Comparison of ENCODE assay signal across 10 cellular contexts in genomic region chr17:47862621-47863440, GRCh38. TPM values are rescaled to one million over a fixed set of nuclear protein-coding genes. Genes with fewer than 3 reads are reported as not detected.
A peak's percentile ranks its signal among the peaks of the same experiment; 100 is the strongest.
DNase-seq lines count a peak whose midpoint lies in the region; ATAC-seq and TF ChIP-seq lines count a peak whose summit lies in the region.
"Had no signal": no experiment of that assay in that cellular context is flagged by ENCODE, and none has a peak within 500 bp of the region (broad histone marks: within the 10 kb centered on the region; RNA-seq: fewer than 3 reads in every experiment).

No MANE protein-coding gene starts in this region.

- no peaks in the 10 kb centered on the region for H3K9me3 Mint-ChIP-seq in activated T-helper 1 cell treated with anti-CD3 and anti-CD28 coated beads, Interleukin-12 subunit alpha, Interleukin-12 subunit beta, Interleukin-2, Interleukin-4 antibody, amounts not matched to agents 30 ng/mL and 10 ng/mL and 1 ng/mL, durations not matched to agents 14 hours and 24 hours and 36 hours

- intact Hi-C loops in Panc1 (cut with micrococcal nuclease; ENCODE audit: unreplicated experiment) = no loop called here
- intact Hi-C loops in activated T-helper 1 cell treated with anti-CD3 and anti-CD28 coated beads, Interleukin-12 subunit alpha, Interleukin-12 subunit beta, Interleukin-2, Interleukin-4 antibody, amounts not matched to agents 30 ng/mL and 10 ng/mL and 1 ng/mL, durations not matched to agents 14 hours and 24 hours and 36 hours (cut with micrococcal nuclease) = no loop called here

- in situ Hi-C loops in Panc1 (cut with HindIII; ENCODE audit: low pct_unique_long_range_greater_than_20kb, low sequenced_read_pairs) = no loop called here

- TF ChIP-seq CTCF in Panc1 (IDR thresholded peaks at IDR 0.05) = no peak

- no peaks in the 10 kb centered on the region for H3K27me3 ChIP-seq in Panc1 (ENCODE audit: control insufficient read depth, insufficient read depth, low read length)

- H3K27ac Mint-ChIP-seq in activated T-helper 1 cell treated with anti-CD3 and anti-CD28 coated beads, Interleukin-12 subunit alpha, Interleukin-12 subunit beta, Interleukin-2, Interleukin-4 antibody, amounts not matched to agents 30 ng/mL and 10 ng/mL and 1 ng/mL, durations not matched to agents 14 hours and 24 hours and 36 hours = no peak overlapping the region

- ATAC-seq in Panc1 (peak; percentile 74), HG03135 (IDR thresholded peaks at IDR 0.05; ENCODE audit: unreplicated experiment) (no peak)

- no peaks in the 10 kb centered on the region for H3K9me3 ChIP-seq in Panc1 (ENCODE audit: control insufficient read depth, insufficient read depth, low read depth, low read length)
- H3K9me3 ChIP-seq: lower lobe of right lung had no signal

- H3K4me1 Mint-ChIP-seq in activated T-helper 1 cell treated with anti-CD3 and anti-CD28 coated beads, Interleukin-12 subunit alpha, Interleukin-12 subunit beta, Interleukin-2, Interleukin-4 antibody, amounts not matched to agents 30 ng/mL and 10 ng/mL and 1 ng/mL, durations not matched to agents 14 hours and 24 hours and 36 hours (ENCODE audit: low read depth) = peaks cover 18% of the 10 kb centered on the region

- BruUV-seq in Panc1 (replicated peaks; lab: Mats Ljungman, UMichigan) = no TSS peak

- H3K36me3 Mint-ChIP-seq in activated T-helper 1 cell treated with anti-CD3 and anti-CD28 coated beads, Interleukin-12 subunit alpha, Interleukin-12 subunit beta, Interleukin-2, Interleukin-4 antibody, amounts not matched to agents 30 ng/mL and 10 ng/mL and 1 ng/mL, durations not matched to agents 14 hours and 24 hours and 36 hours (ENCODE audit: low read depth) = no peaks in the 10 kb centered on the region

- H3K4me3 ChIP-seq in Panc1 (ENCODE audit: low read depth in 2 of 2, low read length in 2 of 2) = no peak overlapping the region
- H3K4me3 ChIP-seq: lower lobe of right lung had no signal

- no peaks in the 10 kb centered on the region for H3K36me3 ChIP-seq in Panc1 (ENCODE audit: control insufficient read depth, insufficient read depth, low read length)
- H3K36me3 ChIP-seq: lower lobe of right lung had no signal

- DNase-seq in ELR (ENCODE audit: low read depth) (peak; percentile 93), Panc1 (ENCODE audit: low read depth, low spot score) (peak; percentile 41), kidney glomerular epithelial cell (lab: John Stamatoyannopoulos, UW) (peak; percentile 88), cerebellum (ENCODE audit: low spot score) (no peak)
- DNase-seq in activated T-helper 1 cell treated with anti-CD3 and anti-CD28 coated beads, Interleukin-12 subunit alpha, Interleukin-12 subunit beta, Interleukin-2, Interleukin-4 antibody, amounts not matched to agents 30 ng/mL and 10 ng/mL and 1 ng/mL, durations not matched to agents 14 hours and 24 hours and 36 hours (ENCODE audit: low spot score) = no peak
- DNase-seq: lower lobe of right lung; NCI-H187 treated with DMSO at 0.1 percent for 48 hours; stimulated activated CD4-positive, alpha-beta T cell treated with anti-CD3 and anti-CD28 coated beads, Interleukin-2, amount 100 ng/mL, for 48 hours; T-helper 9 cell had no signal

- H3K27ac ChIP-seq in Panc1 (ENCODE audit: low read length) = no peak overlapping the region
- H3K27ac ChIP-seq: lower lobe of right lung had no signal

- peaks cover 10% of the 10 kb centered on the region for H3K4me1 ChIP-seq in Panc1 (ENCODE audit: control insufficient read depth, insufficient read depth, low read length)

- POLR2A ChIA-PET in Panc1 (lab: Charles Lee) = no interaction called here

- CTCF ChIA-PET in Panc1 (lab: Charles Lee) = interaction anchor here (0.6 to 0.9 kb wide), 4 partner anchors 25 to 1650 kb away, joined by 3 to 6 read pairs (median 4); no protein-coding TSS in a partner anchor

- peaks cover 18% of the 10 kb centered on the region for H3K27me3 Mint-ChIP-seq in activated T-helper 1 cell treated with anti-CD3 and anti-CD28 coated beads, Interleukin-12 subunit alpha, Interleukin-12 subunit beta, Interleukin-2, Interleukin-4 antibody, amounts not matched to agents 30 ng/mL and 10 ng/mL and 1 ng/mL, durations not matched to agents 14 hours and 24 hours and 36 hours (ENCODE audit: insufficient read depth)

- no peak overlapping the region for H3K4me3 Mint-ChIP-seq in activated T-helper 1 cell treated with anti-CD3 and anti-CD28 coated beads, Interleukin-12 subunit alpha, Interleukin-12 subunit beta, Interleukin-2, Interleukin-4 antibody, amounts not matched to agents 30 ng/mL and 10 ng/mL and 1 ng/mL, durations not matched to agents 14 hours and 24 hours and 36 hours

RNA-seq across cellular contexts. Expression of gene SP6, which starts 11.9 kb away (rescaled TPM):
- total RNA-seq in Panc1 (2021; ENCODE audit: unreplicated experiment) = 4.0 TPM
- polyA plus RNA-seq in Panc1 (2012; ENCODE audit: insufficient read length) = 2.9 TPM
- total RNA-seq in cerebellum = 0.45 TPM
- total RNA-seq in activated T-helper 1 cell treated with anti-CD3 and anti-CD28 coated beads, Interleukin-12 subunit alpha, Interleukin-12 subunit beta, Interleukin-2, Interleukin-4 antibody, amounts not matched to agents 30 ng/mL and 10 ng/mL and 1 ng/mL, durations not matched to agents 14 hours and 24 hours and 36 hours = 0.05 and 0.12 TPM in 2 replicates

RNA-seq across cellular contexts. Expression of gene SCRN2, which starts 21.8 kb away (rescaled TPM):
- 34.9 TPM for total RNA-seq in Panc1 (2021; ENCODE audit: unreplicated experiment)
- 52.2 TPM for polyA plus RNA-seq in Panc1 (2012; ENCODE audit: insufficient read length)
- total RNA-seq in cerebellum = 21.8 TPM
- total RNA-seq in activated T-helper 1 cell treated with anti-CD3 and anti-CD28 coated beads, Interleukin-12 subunit alpha, Interleukin-12 subunit beta, Interleukin-2, Interleukin-4 antibody, amounts not matched to agents 30 ng/mL and 10 ng/mL and 1 ng/mL, durations not matched to agents 14 hours and 24 hours and 36 hours = 24.5 and 26.3 TPM in 2 replicates

RNA-seq across cellular contexts. Expression of gene LRRC46, which starts 31.4 kb away (rescaled TPM):
- total RNA-seq in Panc1 (2021; ENCODE audit: unreplicated experiment) = 1.9 TPM
- polyA plus RNA-seq in Panc1 (2012; ENCODE audit: insufficient read length) = 1.7 TPM
- total RNA-seq in cerebellum = not detected
- 0.39 and 0.70 TPM in 2 replicates for total RNA-seq in activated T-helper 1 cell treated with anti-CD3 and anti-CD28 coated beads, Interleukin-12 subunit alpha, Interleukin-12 subunit beta, Interleukin-2, Interleukin-4 antibody, amounts not matched to agents 30 ng/mL and 10 ng/mL and 1 ng/mL, durations not matched to agents 14 hours and 24 hours and 36 hours

RNA-seq across cellular contexts. Expression of gene MRPL10, which starts 31.5 kb away (rescaled TPM):
- 41.9 TPM for total RNA-seq in Panc1 (2021; ENCODE audit: unreplicated experiment)
- polyA plus RNA-seq in Panc1 (2012; ENCODE audit: insufficient read length) = 40.6 TPM
- total RNA-seq in cerebellum = 10.7 TPM
- total RNA-seq in activated T-helper 1 cell treated with anti-CD3 and anti-CD28 coated beads, Interleukin-12 subunit alpha, Interleukin-12 subunit beta, Interleukin-2, Interleukin-4 antibody, amounts not matched to agents 30 ng/mL and 10 ng/mL and 1 ng/mL, durations not matched to agents 14 hours and 24 hours and 36 hours = 53.6 and 56.9 TPM in 2 replicates

RNA-seq across cellular contexts. Expression of gene SP2, which starts 33.2 kb away (rescaled TPM):
- 25.6 TPM for total RNA-seq in Panc1 (2021; ENCODE audit: unreplicated experiment)
- 32.1 TPM for polyA plus RNA-seq in Panc1 (2012; ENCODE audit: insufficient read length)
- total RNA-seq in cerebellum = 1.6 TPM
- 24.0 and 26.3 TPM in 2 replicates for total RNA-seq in activated T-helper 1 cell treated with anti-CD3 and anti-CD28 coated beads, Interleukin-12 subunit alpha, Interleukin-12 subunit beta, Interleukin-2, Interleukin-4 antibody, amounts not matched to agents 30 ng/mL and 10 ng/mL and 1 ng/mL, durations not matched to agents 14 hours and 24 hours and 36 hours

Comparison
In these comparisons a context has a peak if more than half of its experiments do, and no peak if none do; other contexts are left out.
1. DNase-seq: peak in ELR (single experiment), Panc1 (single experiment) and kidney glomerular epithelial cell (single experiment); none in cerebellum (single experiment) and activated T-helper 1 cell treated with anti-CD3 and anti-CD28 coated beads, Interleukin-12 subunit alpha, Interleukin-12 subunit beta, Interleukin-2, Interleukin-4 antibody, amounts not matched to agents 30 ng/mL and 10 ng/mL and 1 ng/mL, durations not matched to agents 14 hours and 24 hours and 36 hours (single experiment).